In the genomic region with DNA sequence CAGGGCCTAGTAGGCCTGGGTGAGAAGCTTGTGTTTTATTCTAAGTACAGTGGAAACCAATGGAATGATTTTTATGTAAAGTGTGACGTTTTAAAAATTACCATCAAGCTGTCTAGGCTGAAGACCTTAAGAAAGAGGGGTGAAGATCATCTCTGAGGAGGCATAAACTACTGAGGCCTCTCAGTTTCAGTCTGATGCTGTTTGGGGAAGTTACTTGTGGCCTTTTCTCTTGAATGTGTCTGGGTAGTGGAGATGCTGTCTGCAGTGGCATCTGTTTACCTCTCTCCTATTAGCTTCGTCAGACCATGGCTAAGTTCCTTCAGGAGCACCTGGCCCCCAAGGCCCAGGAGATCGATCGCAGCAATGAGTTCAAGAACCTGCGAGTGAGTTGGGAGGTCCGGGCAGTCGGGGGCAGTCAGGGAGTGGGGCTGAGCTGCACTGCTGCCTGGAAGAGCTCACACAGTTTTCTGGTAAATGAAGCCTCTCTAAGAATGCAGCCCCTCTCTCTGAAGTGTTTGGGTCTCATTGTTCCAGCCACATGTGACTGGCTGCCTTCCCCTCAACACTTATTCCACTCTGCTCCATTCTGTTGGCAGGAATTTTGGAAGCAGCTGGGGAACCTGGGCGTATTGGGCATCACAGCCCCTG, we compare ENCODE assay signal across 1 cellular context.
TF ChIP-seq lines count a peak whose summit lies in the region.

No MANE protein-coding gene starts in this region.

TF ChIP-seq in IMR-90, 13 proteins besides CTCF, POLR2A, EP300 and RAD21:
- TF ChIP-seq MAZ (IDR thresholded peaks at IDR 0.05; ENCODE audit: borderline replicate concordance, low read depth, low read length) (no peak), MAFK (IDR thresholded peaks at IDR 0.05; ENCODE audit: low read depth, low read length) (no peak), SMC3 (IDR thresholded peaks at IDR 0.05; ENCODE audit: low read depth, low read length) (no peak), BHLHE40 (IDR thresholded peaks at IDR 0.05; ENCODE audit: low read depth, low read length) (no peak), CHD1 (IDR thresholded peaks at IDR 0.05; ENCODE audit: low read depth, low read length) (no peak), CEBPB (IDR thresholded peaks at IDR 0.05; ENCODE audit: low read depth, low read length) (no peak), MXI1 (IDR thresholded peaks at IDR 0.05; ENCODE audit: borderline replicate concordance, low read depth, low read length) (no peak)
- TF ChIP-seq, protein P1, sequence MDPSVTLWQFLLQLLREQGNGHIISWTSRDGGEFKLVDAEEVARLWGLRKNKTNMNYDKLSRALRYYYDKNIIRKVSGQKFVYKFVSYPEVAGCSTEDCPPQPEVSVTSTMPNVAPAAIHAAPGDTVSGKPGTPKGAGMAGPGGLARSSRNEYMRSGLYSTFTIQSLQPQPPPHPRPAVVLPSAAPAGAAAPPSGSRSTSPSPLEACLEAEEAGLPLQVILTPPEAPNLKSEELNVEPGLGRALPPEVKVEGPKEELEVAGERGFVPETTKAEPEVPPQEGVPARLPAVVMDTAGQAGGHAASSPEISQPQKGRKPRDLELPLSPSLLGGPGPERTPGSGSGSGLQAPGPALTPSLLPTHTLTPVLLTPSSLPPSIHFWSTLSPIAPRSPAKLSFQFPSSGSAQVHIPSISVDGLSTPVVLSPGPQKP (IDR thresholded peaks at IDR 0.05; ENCODE audit: borderline replicate concordance, low read depth, low read length), result no peak
